Comparison of ENCODE assay signal across 10 cellular contexts in genomic region chr7:70764004-70764691, GRCh38.
A peak's percentile ranks its signal among the peaks of the same experiment; 100 is the strongest.
DNase-seq lines count a peak whose midpoint lies in the region; ATAC-seq and TF ChIP-seq lines count a peak whose summit lies in the region.
"Had no signal": no experiment of that assay in that cellular context is flagged by ENCODE, and none has a peak within 500 bp of the region (broad histone marks: within the 10 kb centered on the region; RNA-seq: fewer than 3 reads in every experiment).

No MANE protein-coding gene starts in this region.

- no peak overlapping the region for H3K27ac Mint-ChIP-seq in activated CD8-positive, alpha-beta memory T cell treated with anti-CD3 and anti-CD28 coated beads, Interleukin-2, amount 10 ng/mL, durations not matched to agents 7 days and 5 days
- peak overlapping the region; percentile 24 for H3K27ac Mint-ChIP-seq in progenitor cell of endocrine pancreas

- H3K36me3 ChIP-seq in SK-N-MC (ENCODE audit: insufficient read depth, low read length): peaks cover 39% of the 10 kb centered on the region

- peak; percentile 82 for ATAC-seq in activated CD8-positive, alpha-beta memory T cell treated with anti-CD3 and anti-CD28 coated beads, Interleukin-2, amount 10 ng/mL, durations not matched to agents 7 days and 5 days
- peak; percentile 93 for ATAC-seq in HG02763 (IDR thresholded peaks at IDR 0.05; ENCODE audit: unreplicated experiment)
- ATAC-seq: upper lobe of right lung had no signal

- H3K9me3 Mint-ChIP-seq in activated CD8-positive, alpha-beta memory T cell treated with anti-CD3 and anti-CD28 coated beads, Interleukin-2, amount 10 ng/mL, durations not matched to agents 7 days and 5 days (ENCODE audit: low read depth): no peaks in the 10 kb centered on the region
- H3K9me3 Mint-ChIP-seq in progenitor cell of endocrine pancreas (ENCODE audit: low read depth): no peaks in the 10 kb centered on the region

- H3K9ac ChIP-seq in SK-N-MC (ENCODE audit: insufficient read length): peak overlapping the region; percentile 43

- DNase-seq in activated CD8-positive, alpha-beta memory T cell treated with anti-CD3 and anti-CD28 coated beads, Interleukin-2, amount 10 ng/mL, durations not matched to agents 7 days and 5 days: peak; percentile 59
- DNase-seq in activated CD8-positive, alpha-beta memory T cell treated with anti-CD3 and anti-CD28 coated beads for 24 hours: no peak
- DNase-seq in SK-N-MC (ENCODE audit: low read depth, low spot score) (no peak), progenitor cell of endocrine pancreas (ENCODE audit: low spot score, unreplicated experiment) (no peak), iPS-NIHi11 (ENCODE audit: low spot score) (no peak), cardiac septum (ENCODE audit: low spot score) (no peak), NCI-H1930 (lab: John Stamatoyannopoulos, UW) (no peak)
- DNase-seq: esophagus squamous epithelium, upper lobe of right lung had no signal

- H3K4me3 ChIP-seq in SK-N-MC: no peak overlapping the region
- H3K4me3 ChIP-seq: esophagus squamous epithelium, upper lobe of right lung had no signal

- TF ChIP-seq CTCF in progenitor cell of endocrine pancreas (IDR thresholded peaks at IDR 0.05; ENCODE audit: unreplicated experiment): no peak

- intact Hi-C loops in cardiac septum (cut with DNase I): no loop called here

- H3K27me3 Mint-ChIP-seq in activated CD8-positive, alpha-beta memory T cell treated with anti-CD3 and anti-CD28 coated beads, Interleukin-2, amount 10 ng/mL, durations not matched to agents 7 days and 5 days: no peaks in the 10 kb centered on the region
- H3K27me3 Mint-ChIP-seq in progenitor cell of endocrine pancreas: no peaks in the 10 kb centered on the region

- H3K27ac ChIP-seq in SK-N-MC: peak overlapping the region; percentile 26; the same call in 1 of the 2 replicates
- H3K27ac ChIP-seq: upper lobe of right lung had no signal

- H3K36me3 Mint-ChIP-seq in activated CD8-positive, alpha-beta memory T cell treated with anti-CD3 and anti-CD28 coated beads, Interleukin-2, amount 10 ng/mL, durations not matched to agents 7 days and 5 days: peaks cover 5% of the 10 kb centered on the region
- peaks cover 19% of the 10 kb centered on the region for H3K36me3 Mint-ChIP-seq in progenitor cell of endocrine pancreas (ENCODE audit: insufficient read depth)

- peak overlapping the region; percentile 5 for H3K4me3 Mint-ChIP-seq in activated CD8-positive, alpha-beta memory T cell treated with anti-CD3 and anti-CD28 coated beads, Interleukin-2, amount 10 ng/mL, durations not matched to agents 7 days and 5 days
- no peak overlapping the region for H3K4me3 Mint-ChIP-seq in progenitor cell of endocrine pancreas (ENCODE audit: low read depth)

- H3K9me3 ChIP-seq in SK-N-MC (ENCODE audit: low read depth, low read length): no peaks in the 10 kb centered on the region
- H3K9me3 ChIP-seq: esophagus squamous epithelium, upper lobe of right lung had no signal

- peaks cover 14% of the 10 kb centered on the region for H3K4me1 Mint-ChIP-seq in activated CD8-positive, alpha-beta memory T cell treated with anti-CD3 and anti-CD28 coated beads, Interleukin-2, amount 10 ng/mL, durations not matched to agents 7 days and 5 days
- no peaks in the 10 kb centered on the region for H3K4me1 Mint-ChIP-seq in progenitor cell of endocrine pancreas (ENCODE audit: low read depth)

- CTCF ChIA-PET in activated CD8-positive, alpha-beta memory T cell treated with anti-CD3 and anti-CD28 coated beads, Interleukin-2, amount 10 ng/mL, durations not matched to agents 7 days and 5 days (lab: Charles Lee): no interaction called here
